In the genomic region with DNA sequence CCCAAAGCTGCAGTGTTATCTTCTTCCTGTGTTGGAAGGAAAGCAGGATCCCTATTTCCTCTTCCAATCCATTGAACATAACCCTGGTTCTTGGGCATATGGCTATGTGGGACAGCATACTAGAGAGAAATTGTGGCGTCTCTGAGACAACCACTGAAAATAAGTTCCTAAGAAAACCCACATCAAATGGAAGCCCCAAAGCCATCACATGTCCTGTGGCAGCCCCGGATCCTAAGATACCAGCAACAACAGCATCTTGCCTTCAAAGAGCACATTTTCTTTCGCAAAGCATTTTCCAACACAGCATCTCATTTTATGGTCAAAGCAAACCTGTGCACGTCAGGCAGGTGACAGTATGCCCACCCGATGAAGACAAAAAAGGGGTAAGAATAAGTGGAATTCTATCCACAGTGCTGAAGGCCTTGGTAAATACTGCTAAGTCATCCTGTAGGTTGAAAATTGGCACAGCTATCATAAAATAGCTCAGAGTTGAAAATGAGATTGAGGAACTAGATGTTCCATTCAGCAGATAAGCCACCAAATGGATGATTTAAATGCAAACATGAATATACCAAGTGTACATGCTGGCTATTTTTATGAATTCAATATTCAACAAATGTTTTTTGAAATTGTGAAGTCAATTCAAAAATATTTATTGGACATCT, we compare ENCODE assay signal across 22 cellular contexts.
A peak's percentile ranks its signal among the peaks of the same experiment; 100 is the strongest.
DNase-seq lines count a peak whose midpoint lies in the region; ATAC-seq and TF ChIP-seq lines count a peak whose summit lies in the region.
"Had no signal": no experiment of that assay in that cellular context is flagged by ENCODE, and none has a peak within 500 bp of the region (broad histone marks: within the 10 kb centered on the region; RNA-seq: fewer than 3 reads in every experiment).

No MANE protein-coding gene starts in this region.

- no peaks in the 10 kb centered on the region for H3K36me3 ChIP-seq in BLaER1 treated with 17β-estradiol and CSF1 and Interleukin-3, amounts not matched to agents 10 nM and 100 nM
- H3K36me3 ChIP-seq in DND-41 (ENCODE audit: insufficient read depth, low read length) (no peaks in the 10 kb centered on the region), HAP-1 (replicated peaks) (no peaks in the 10 kb centered on the region)
- H3K36me3 ChIP-seq: esophagus squamous epithelium, gastroesophageal sphincter, lower lobe of right lung, neural progenitor cell, suprapubic skin, vagina had no signal

- peak overlapping the region in 2 of 11 experiments; percentile 19 to 30; a peak in 1 of 22 replicates for H3K27ac ChIP-seq in BLaER1 treated with 17β-estradiol and CSF1 and Interleukin-3, amounts not matched to agents 10 nM and 100 nM
- H3K27ac ChIP-seq in DND-41 (ENCODE audit: low read length): peak overlapping the region; percentile 64
- H3K27ac ChIP-seq: esophagus squamous epithelium, gastroesophageal sphincter, lower lobe of right lung, neural progenitor cell, suprapubic skin, vagina had no signal

- H3K9ac ChIP-seq in BLaER1 treated with 17β-estradiol and CSF1 and Interleukin-3, amounts not matched to agents 10 nM and 100 nM: no peak overlapping the region
- H3K9ac ChIP-seq in DND-41 (ENCODE audit: low read depth, low read length): 0 out of 2 replicates have a peak overlapping the region, but pooled peaks have one; percentile 2
- H3K9ac ChIP-seq: neural progenitor cell had no signal

- 0 out of 22 replicates have a peak, but pooled peaks cover 0 to 6% (median 0%) of the 10 kb centered on the region in 11 experiments for H3K9me3 ChIP-seq in BLaER1 treated with 17β-estradiol and CSF1 and Interleukin-3, amounts not matched to agents 10 nM and 100 nM (replicated peaks in 1 of 11)
- H3K9me3 ChIP-seq in DND-41 (ENCODE audit: insufficient read depth, low read length, severe bottlenecking) (no peaks in the 10 kb centered on the region), HAP-1 (no peaks in the 10 kb centered on the region)
- H3K9me3 ChIP-seq: Caco-2, esophagus squamous epithelium, gastroesophageal sphincter, lower lobe of right lung, mucosa of descending colon, suprapubic skin, vagina had no signal

- intact Hi-C loops in dendritic cell treated with granulocyte-macrophage colony-stimulating factor and Interleukin-4, amounts not matched to agents 40 ng/mL and 50 ng/mL, for 4 days (cut with micrococcal nuclease): no loop called here

- TF ChIP-seq CTCF in DND-41 (IDR thresholded peaks at IDR 0.05; ENCODE audit: borderline replicate concordance, extremely low read depth, low read length, poor library complexity, severe bottlenecking): no peak

- peaks cover 7 to 18% (median 12%) of the 10 kb centered on the region in 10 experiments; a peak in 19 of 20 replicates for H3K4me1 ChIP-seq in BLaER1 treated with 17β-estradiol and CSF1 and Interleukin-3, amounts not matched to agents 10 nM and 100 nM
- H3K4me1 ChIP-seq in DND-41 (ENCODE audit: insufficient read depth, low read length) (peaks cover 36% of the 10 kb centered on the region), HAP-1 (no peaks in the 10 kb centered on the region)
- H3K4me1 ChIP-seq: Caco-2, esophagus squamous epithelium, gastroesophageal sphincter, lower lobe of right lung, neural progenitor cell, suprapubic skin, vagina had no signal

- in situ Hi-C loops in HAP-1 (cut with MboI; ENCODE audit: low sequenced_read_pairs): no loop called here

- no peak overlapping the region for H3K4me3 Mint-ChIP-seq in dendritic cell treated with granulocyte-macrophage colony-stimulating factor and Interleukin-4, amounts not matched to agents 40 ng/mL and 50 ng/mL, for 4 days
- H3K4me3 Mint-ChIP-seq: activated naive CD8-positive, alpha-beta T cell; neural progenitor cell had no signal

- no peaks in the 10 kb centered on the region for H3K36me3 Mint-ChIP-seq in dendritic cell treated with granulocyte-macrophage colony-stimulating factor and Interleukin-4, amounts not matched to agents 40 ng/mL and 50 ng/mL, for 4 days (ENCODE audit: low read depth)
- H3K36me3 Mint-ChIP-seq: neural progenitor cell had no signal

- peak; percentile 99 for ATAC-seq in DND-41 (ENCODE audit: insufficient read depth, low read depth)
- ATAC-seq: gastroesophageal sphincter, lower lobe of right lung, mucosa of descending colon had no signal

- no peaks in the 10 kb centered on the region for H3K27me3 ChIP-seq in BLaER1 treated with 17β-estradiol and CSF1 and Interleukin-3, amounts not matched to agents 10 nM and 100 nM
- H3K27me3 ChIP-seq in DND-41 (ENCODE audit: insufficient read depth, low read length, poor library complexity) (no peaks in the 10 kb centered on the region), HAP-1 (ENCODE audit: low read depth) (peaks cover 6% of the 10 kb centered on the region; the same call in 1 of the 2 replicates)
- H3K27me3 ChIP-seq: esophagus squamous epithelium, gastroesophageal sphincter, neural progenitor cell, suprapubic skin, vagina had no signal

- H3K79me2 ChIP-seq in DND-41 (ENCODE audit: insufficient read depth, low read length): no peaks in the 10 kb centered on the region

- peak overlapping the region; percentile 26 to 51 (median 43) for H3K4me2 ChIP-seq in BLaER1 treated with 17β-estradiol and CSF1 and Interleukin-3, amounts not matched to agents 10 nM and 100 nM
- H3K4me2 ChIP-seq in DND-41 (ENCODE audit: insufficient read depth, low read length): peak overlapping the region; percentile 51
- H3K4me2 ChIP-seq: neural progenitor cell had no signal

- H3K27me3 Mint-ChIP-seq in dendritic cell treated with granulocyte-macrophage colony-stimulating factor and Interleukin-4, amounts not matched to agents 40 ng/mL and 50 ng/mL, for 4 days: no peaks in the 10 kb centered on the region

- H3K9me3 Mint-ChIP-seq in dendritic cell treated with granulocyte-macrophage colony-stimulating factor and Interleukin-4, amounts not matched to agents 40 ng/mL and 50 ng/mL, for 4 days: no peaks in the 10 kb centered on the region
- H3K9me3 Mint-ChIP-seq: neural progenitor cell had no signal

- no peak overlapping the region for H2AFZ ChIP-seq in DND-41 (ENCODE audit: low read depth, low read length)
- H2AFZ ChIP-seq: neural progenitor cell had no signal

- no peaks in the 10 kb centered on the region for H4K20me1 ChIP-seq in BLaER1 treated with 17β-estradiol and CSF1 and Interleukin-3, amounts not matched to agents 10 nM and 100 nM
- no peaks in the 10 kb centered on the region for H4K20me1 ChIP-seq in DND-41 (ENCODE audit: insufficient read depth, low read length)

- DNase-seq in DND-41: peak; percentile 85
- peak; percentile 10 for DNase-seq in RPMI7951 (ENCODE audit: low read depth)
- no peak for DNase-seq in NCI-H2107 (lab: John Stamatoyannopoulos, UW)
- no peak for DNase-seq in HAP-1 (ENCODE audit: low spot score in 2 of 2)
- no peak for DNase-seq in NCI-H1105 (lab: John Stamatoyannopoulos, UW)
- DNase-seq: activated CD4-positive, CD25-positive, alpha-beta regulatory T cell treated with anti-CD3 and anti-CD28 coated beads, Interleukin-2, amount 50 U/mL, for 72 hours; Caco-2; effector CD8-positive, alpha-beta T cell; esophagus squamous epithelium; Kasumi-1; kidney; lower lobe of right lung; mucosa of descending colon; NCI-H510A treated with DMSO at 0.1 percent for 48 hours; posterior cingulate gyrus had no signal

- no peak overlapping the region for H3K4me3 ChIP-seq in BLaER1 treated with 17β-estradiol and CSF1 and Interleukin-3, amounts not matched to agents 10 nM and 100 nM
- no peak overlapping the region for H3K4me3 ChIP-seq in DND-41 (ENCODE audit: low read depth in 1 of 2, low read length in 2 of 2)
- no peak overlapping the region for H3K4me3 ChIP-seq in HAP-1
- H3K4me3 ChIP-seq: esophagus squamous epithelium, gastroesophageal sphincter, lower lobe of right lung, mucosa of descending colon, neural progenitor cell, suprapubic skin, vagina had no signal

- peaks cover 12% of the 10 kb centered on the region for H3K4me1 Mint-ChIP-seq in dendritic cell treated with granulocyte-macrophage colony-stimulating factor and Interleukin-4, amounts not matched to agents 40 ng/mL and 50 ng/mL, for 4 days (ENCODE audit: low read depth)

- H3K27ac Mint-ChIP-seq in dendritic cell treated with granulocyte-macrophage colony-stimulating factor and Interleukin-4, amounts not matched to agents 40 ng/mL and 50 ng/mL, for 4 days: peak overlapping the region; percentile 42
- H3K27ac Mint-ChIP-seq: activated naive CD8-positive, alpha-beta T cell; neural progenitor cell had no signal

Comparison
In these comparisons a context has a peak if more than half of its experiments do, and no peak if none do; other contexts are left out.
1. DNase-seq: peak in DND-41 (single experiment) and RPMI7951 (single experiment); none in NCI-H2107 (single experiment), HAP-1 (0 of 2) and NCI-H1105 (single experiment).